Comparison of ENCODE assay signal across 14 cellular contexts in genomic region chr9:87818308-87818707, GRCh38.
DNase-seq lines count a peak whose midpoint lies in the region; ATAC-seq and TF ChIP-seq lines count a peak whose summit lies in the region.
"Had no signal": no experiment of that assay in that cellular context is flagged by ENCODE, and none has a peak within 500 bp of the region (broad histone marks: within the 10 kb centered on the region; RNA-seq: fewer than 3 reads in every experiment).

No MANE protein-coding gene starts in this region.

- intact Hi-C loops in activated CD8-positive, alpha-beta T cell treated with anti-CD3 and anti-CD28 coated beads for 36 hours (cut with micrococcal nuclease), result loop anchor here (10.0 kb wide), 2 partner anchors 144 to 484 kb away; no protein-coding TSS in a partner anchor

- no peak overlapping the region for H3K27ac Mint-ChIP-seq in activated CD8-positive, alpha-beta T cell treated with anti-CD3 and anti-CD28 coated beads for 36 hours
- H3K27ac Mint-ChIP-seq: CD8-positive, alpha-beta memory T cell; GM23338; HFFc6 had no signal

- ATAC-seq in HG02885 (IDR thresholded peaks at IDR 0.05; ENCODE audit: poor library complexity, unreplicated experiment) (no peak), GM21367 (IDR thresholded peaks at IDR 0.05; ENCODE audit: unreplicated experiment) (no peak)
- no peak for ATAC-seq in activated CD8-positive, alpha-beta T cell treated with anti-CD3 and anti-CD28 coated beads for 36 hours
- ATAC-seq: GM23338 had no signal

- H3K36me3 Mint-ChIP-seq in activated CD8-positive, alpha-beta T cell treated with anti-CD3 and anti-CD28 coated beads for 36 hours (ENCODE audit: low read depth), result no peaks in the 10 kb centered on the region

- no peaks in the 10 kb centered on the region for H3K4me1 Mint-ChIP-seq in activated CD8-positive, alpha-beta T cell treated with anti-CD3 and anti-CD28 coated beads for 36 hours (ENCODE audit: low read depth)
- H3K4me1 Mint-ChIP-seq: CD8-positive, alpha-beta memory T cell; GM23338 had no signal

- H3K4me3 Mint-ChIP-seq in activated CD8-positive, alpha-beta T cell treated with anti-CD3 and anti-CD28 coated beads for 36 hours, result no peak overlapping the region
- H3K4me3 Mint-ChIP-seq: CD8-positive, alpha-beta memory T cell; GM23338; HFFc6 had no signal

- DNase-seq in NCI-H748 (lab: John Stamatoyannopoulos, UW; ENCODE audit: unreplicated experiment) (peak; percentile 50), NCI-H748 treated with DMSO at 0.1 percent for 48 hours (lab: John Stamatoyannopoulos, UW) (no peak), NCI-H2171 (lab: John Stamatoyannopoulos, UW) (peak; percentile 66), fibroblast of the conjunctiva (ENCODE audit: low read depth) (peak; percentile 9), RPMI8226 (no peak)
- no peak for DNase-seq in activated CD8-positive, alpha-beta T cell treated with anti-CD3 and anti-CD28 coated beads for 36 hours
- DNase-seq: CD8-positive, alpha-beta memory T cell; GF-D8; HFFc6; NCI-H187; OCI-M1 had no signal

- TF ChIP-seq CTCF in activated CD8-positive, alpha-beta T cell treated with anti-CD3 and anti-CD28 coated beads for 36 hours (IDR thresholded peaks at IDR 0.05), result no peak

- CTCF ChIA-PET in activated CD8-positive, alpha-beta T cell treated with anti-CD3 and anti-CD28 coated beads for 36 hours (lab: Charles Lee), result interaction anchor here (1.3 kb wide), 1 partner anchor 106 kb away, joined by 4 read pairs; no protein-coding TSS in a partner anchor

- H3K9me3 Mint-ChIP-seq in activated CD8-positive, alpha-beta T cell treated with anti-CD3 and anti-CD28 coated beads for 36 hours, result no peaks in the 10 kb centered on the region
- H3K9me3 Mint-ChIP-seq: GM23338, HFFc6 had no signal

- POLR2A ChIA-PET in activated CD8-positive, alpha-beta T cell treated with anti-CD3 and anti-CD28 coated beads for 36 hours (lab: Charles Lee), result no interaction called here

- peaks cover 12% of the 10 kb centered on the region for H3K27me3 Mint-ChIP-seq in activated CD8-positive, alpha-beta T cell treated with anti-CD3 and anti-CD28 coated beads for 36 hours

Comparison
In these comparisons a context has a peak if more than half of its experiments do, and no peak if none do; other contexts are left out.
1. DNase-seq: peak in NCI-H748 (single experiment), NCI-H2171 (single experiment) and fibroblast of the conjunctiva (single experiment); none in NCI-H748 treated with DMSO at 0.1 percent for 48 hours (single experiment), activated CD8-positive, alpha-beta T cell treated with anti-CD3 and anti-CD28 coated beads for 36 hours (single experiment) and RPMI8226 (single experiment).